In genomic region chr9:126453156-126453963, GRCh38 we compare ENCODE assay signal across 1 cellular context.
TF ChIP-seq lines count a peak whose summit lies in the region.

No MANE protein-coding gene starts in this region.

TF ChIP-seq in H1, 55 proteins besides CTCF, POLR2A, EP300 and RAD21 (continued from another document):
- TF ChIP-seq HDAC6 (IDR thresholded peaks at IDR 0.05; ENCODE audit: low read depth, low read length) (no peak), RNF2 (IDR thresholded peaks at IDR 0.05; ENCODE audit: borderline replicate concordance, low read depth, low read length, missing control alignments, poor library complexity, severe bottlenecking) (no peak), HDAC2 (IDR thresholded peaks at IDR 0.05; ENCODE audit: borderline replicate concordance in 1 of 2, low read depth in 2 of 2, low read length in 2 of 2) (no peak), CHD1 (IDR thresholded peaks at IDR 0.05; ENCODE audit: low read depth, low read length) (no peak), EZH2 (IDR thresholded peaks at IDR 0.05; ENCODE audit: low read depth, low read length, severe bottlenecking) (no peak)
TF ChIP-seq in H1: peak in this region for 0.
